In genomic region chr1:62439652-62440371, GRCh38 we compare ENCODE assay signal across 8 cellular contexts. TPM values are rescaled to one million over a fixed set of nuclear protein-coding genes. Genes with fewer than 3 reads are reported as not detected.
DNase-seq lines count a peak whose midpoint lies in the region; ATAC-seq, FAIRE-seq and TF ChIP-seq lines count a peak whose summit lies in the region.

No MANE protein-coding gene starts in this region.

- peaks cover 24% of the 10 kb centered on the region for H3K79me2 ChIP-seq in H9 (ENCODE audit: insufficient read depth, low read length)

- H3K4me2 ChIP-seq in H9 (ENCODE audit: insufficient read depth, insufficient read length, low read length): no peak overlapping the region

- ATAC-seq in HG03442 (IDR thresholded peaks at IDR 0.05; ENCODE audit: unreplicated experiment): peak; percentile 25
- ATAC-seq in activated naive CD8-positive, alpha-beta T cell treated with anti-CD3 and anti-CD28 coated beads, Interleukin-2, amount 50 U/mL, for 24 hours: no peak
- ATAC-seq in upper lobe of right lung: no peak

- peaks cover 4% of the 10 kb centered on the region for H3K79me1 ChIP-seq in H9 (ENCODE audit: insufficient read depth, low read depth, low read length, poor library complexity, severe bottlenecking)

- peaks cover 46% of the 10 kb centered on the region for H3K36me3 ChIP-seq in A673 (ENCODE audit: insufficient read depth, low read length, poor library complexity, severe bottlenecking)
- H3K36me3 ChIP-seq in upper lobe of right lung: peaks cover 28% of the 10 kb centered on the region
- H3K36me3 ChIP-seq in small intestine (ENCODE audit: control insufficient read depth in 2 of 2, insufficient read depth in 2 of 2, low read length in 2 of 2): peaks cover 2% of the 10 kb centered on the region in 2 donors

- H4K5ac ChIP-seq in H9 (ENCODE audit: insufficient read length, low read depth, low read length): no peak overlapping the region

- H3K27me3 Mint-ChIP-seq in activated naive CD8-positive, alpha-beta T cell treated with anti-CD3 and anti-CD28 coated beads, Interleukin-2, amount 50 U/mL, for 24 hours: no peaks in the 10 kb centered on the region
- H3K27me3 Mint-ChIP-seq in H9 (ENCODE audit: low read depth): no peaks in the 10 kb centered on the region

- no peak overlapping the region for H2BK120ac ChIP-seq in H9 (ENCODE audit: low read depth, low read length, poor library complexity, severe bottlenecking)

- H3K9me3 Mint-ChIP-seq in activated naive CD8-positive, alpha-beta T cell treated with anti-CD3 and anti-CD28 coated beads, Interleukin-2, amount 50 U/mL, for 24 hours: peaks cover 3% of the 10 kb centered on the region
- H3K9me3 Mint-ChIP-seq in H9: no peaks in the 10 kb centered on the region

- H3T11ph ChIP-seq in H9 (ENCODE audit: low read length): no peak overlapping the region

- H3K23me2 ChIP-seq in H9 (ENCODE audit: insufficient read length, low read depth, low read length, poor library complexity, severe bottlenecking): peaks cover 16% of the 10 kb centered on the region

- DNase-seq in A673 (ENCODE audit: low spot score) (peak; percentile 35), GM19239 (ENCODE audit: insufficient read length, low spot score) (peak; percentile 14), H9 (no peak), hepatic stellate cell (ENCODE audit: low spot score) (no peak), upper lobe of right lung (no peak), small intestine (no peak)
- DNase-seq in activated naive CD8-positive, alpha-beta T cell treated with anti-CD3 and anti-CD28 coated beads, Interleukin-2, amount 50 U/mL, for 24 hours: no peak

- H2BK12ac ChIP-seq in H9 (ENCODE audit: insufficient read length, low read depth, low read length): no peak overlapping the region

- intact Hi-C loops in A673 (cut with micrococcal nuclease; ENCODE audit: unreplicated experiment) (loop anchor here (10.0 kb wide), 1 partner anchor 485 kb away; no protein-coding TSS in a partner anchor), upper lobe of right lung (cut with DNase I) (no loop called here)

- CTCF ChIA-PET in A673 (lab: Charles Lee): no interaction called here

- H2AFZ ChIP-seq in H9 (ENCODE audit: low read length): no peak overlapping the region

- no peak overlapping the region for H2AK5ac ChIP-seq in H9 (ENCODE audit: insufficient read length, low read length)

- POLR2A ChIA-PET in A673 (lab: Charles Lee; ENCODE audit: low non-redundant PET): no interaction called here

- H3K4me1 ChIP-seq in A673 (ENCODE audit: insufficient read depth, low read length, poor library complexity, severe bottlenecking) (peaks cover 26% of the 10 kb centered on the region), H9 (ENCODE audit: insufficient read depth, low read length) (no peaks in the 10 kb centered on the region), upper lobe of right lung (peaks cover 23% of the 10 kb centered on the region), small intestine (ENCODE audit: control insufficient read depth in 2 of 2, insufficient read depth in 1 of 2, low read depth in 1 of 2, low read length in 1 of 2) (no peaks in the 10 kb centered on the region)

- BruUV-seq in A673 (replicated peaks; lab: Mats Ljungman, UMichigan): no TSS peak

- H3K9me3 ChIP-seq in A673 (ENCODE audit: low read depth, low read length, poor library complexity, severe bottlenecking) (no peaks in the 10 kb centered on the region), H9 (ENCODE audit: control insufficient read depth, low read depth, low read length) (no peaks in the 10 kb centered on the region), upper lobe of right lung (no peaks in the 10 kb centered on the region), small intestine (ENCODE audit: control insufficient read depth, low read depth) (no peaks in the 10 kb centered on the region)

- FAIRE-seq in GM19239 (lab: Jason Lieb, UNC): peak; percentile 79
- no peak for FAIRE-seq in small intestine (lab: Jason Lieb, UNC)

- H2BK20ac ChIP-seq in H9 (ENCODE audit: low read depth, low read length, poor library complexity, severe bottlenecking): no peak overlapping the region

- H3K4me1 Mint-ChIP-seq in activated naive CD8-positive, alpha-beta T cell treated with anti-CD3 and anti-CD28 coated beads, Interleukin-2, amount 50 U/mL, for 24 hours: peaks cover 46% of the 10 kb centered on the region
- H3K4me1 Mint-ChIP-seq in H9: peaks cover 15 to 18% of the 10 kb centered on the region in 2 experiments

- H3K4me3 ChIP-seq in A673 (ENCODE audit: low read depth, low read length, poor library complexity, severe bottlenecking): peak overlapping the region; percentile 93
- no peak overlapping the region for H3K4me3 ChIP-seq in upper lobe of right lung
- no peak overlapping the region for H3K4me3 ChIP-seq in small intestine (ENCODE audit: low read depth in 1 of 2, low read length in 2 of 2)

- peak overlapping the region; percentile 90 for H3K4me3 Mint-ChIP-seq in activated naive CD8-positive, alpha-beta T cell treated with anti-CD3 and anti-CD28 coated beads, Interleukin-2, amount 50 U/mL, for 24 hours
- 0 out of 5 replicates have a peak overlapping the region, but pooled peaks of 1 of the 2 experiments have one; percentile 10 for H3K4me3 Mint-ChIP-seq in H9

- TF ChIP-seq CTCF in A673 (conservative IDR thresholded peaks at IDR 0.05; ENCODE audit: low read depth, low read length) (no peak), H9 (conservative IDR thresholded peaks at IDR 0.05) (no peak), upper lobe of right lung (IDR thresholded peaks at IDR 0.05) (no peak)

- H2BK15ac ChIP-seq in H9 (ENCODE audit: low read depth, low read length): no peak overlapping the region

- no peak overlapping the region for H4K8ac ChIP-seq in H9 (replicated peaks; ENCODE audit: insufficient read length, low read depth, low read length)

- no peak overlapping the region for H3K4ac ChIP-seq in H9 (ENCODE audit: low read depth, low read length)

- no peak overlapping the region for H3K18ac ChIP-seq in H9 (ENCODE audit: insufficient read length, low read depth, low read length)

- H3K27ac ChIP-seq in A673 (ENCODE audit: low read depth, low read length, poor library complexity, severe bottlenecking) (peak overlapping the region; percentile 61), H9 (ENCODE audit: insufficient read length, low read depth, low read length) (no peak overlapping the region), upper lobe of right lung (no peak overlapping the region), small intestine (ENCODE audit: low read depth in 1 of 2, low read length in 1 of 2) (no peak overlapping the region)

- no peak overlapping the region for H3K27ac Mint-ChIP-seq in activated naive CD8-positive, alpha-beta T cell treated with anti-CD3 and anti-CD28 coated beads, Interleukin-2, amount 50 U/mL, for 24 hours
- H3K27ac Mint-ChIP-seq in H9: no peak overlapping the region

- H3K9ac ChIP-seq in H9 (ENCODE audit: extremely low read depth, insufficient read length, low read length): no peak overlapping the region

- H3K23ac ChIP-seq in H9 (ENCODE audit: insufficient read length, low read depth, low read length): no peak overlapping the region

- H3K14ac ChIP-seq in H9 (ENCODE audit: insufficient read depth, low read length): no peak overlapping the region

- H4K20me1 ChIP-seq in H9 (ENCODE audit: control insufficient read depth, insufficient read depth, insufficient read length): no peaks in the 10 kb centered on the region

- no peak overlapping the region for H4K91ac ChIP-seq in H9 (ENCODE audit: insufficient read length, low read depth, low read length)

- H3K36me3 Mint-ChIP-seq in activated naive CD8-positive, alpha-beta T cell treated with anti-CD3 and anti-CD28 coated beads, Interleukin-2, amount 50 U/mL, for 24 hours (ENCODE audit: low read depth): peaks cover 45% of the 10 kb centered on the region
- peaks cover 16 to 48% (median 43%) of the 10 kb centered on the region in 3 experiments for H3K36me3 Mint-ChIP-seq in H9 (ENCODE audit: insufficient read depth in 1 of 3, low read depth in 3 of 3)

- no peak overlapping the region for H3K56ac ChIP-seq in H9 (ENCODE audit: insufficient read length, low read depth, low read length)

- H3K27me3 ChIP-seq in A673 (replicated peaks; ENCODE audit: insufficient read depth, low read depth, low read length, poor library complexity): no peaks in the 10 kb centered on the region
- H3K27me3 ChIP-seq in H9 (ENCODE audit: insufficient read depth, low read length): no peaks in the 10 kb centered on the region
- H3K27me3 ChIP-seq in upper lobe of right lung: no peaks in the 10 kb centered on the region
- no peaks in the 10 kb centered on the region for H3K27me3 ChIP-seq in small intestine (ENCODE audit: control insufficient read depth in 2 of 2, insufficient read depth in 2 of 2, low read length in 2 of 2)

- H2BK5ac ChIP-seq in H9 (ENCODE audit: insufficient read length, low read length): no peak overlapping the region

- no CpG with 5 or more reads among the region's 4 CpGs for WGBS in H9 (ENCODE audit: extremely low coverage, insufficient read length, low lambda C conversion rate)
- WGBS in small intestine, 3 donors: 27 to 48% (median 35%) methylated on average over 4 of the region's 4 CpGs

RNA-seq across cellular contexts. Expression of gene USP1, which starts 3.0 kb away (rescaled TPM):
- total RNA-seq in A673 (2021) (85.9 and 90.0 TPM in 2 replicates), H9 (2021) (62.2 and 64.6 TPM in 2 replicates), upper lobe of right lung (23.8 TPM)
- polyA plus RNA-seq in small intestine: 10 to 100 TPM; 12.3 to 22.5 (median 14.9) TPM

Comparison
In these comparisons a context has a peak if more than half of its experiments do, and no peak if none do; other contexts are left out.
1. DNase-seq: peak in A673 (single experiment) and GM19239 (single experiment); none in activated naive CD8-positive, alpha-beta T cell treated with anti-CD3 and anti-CD28 coated beads, Interleukin-2, amount 50 U/mL, for 24 hours (single experiment), H9 (single experiment), hepatic stellate cell (single experiment), upper lobe of right lung (single experiment) and small intestine (single experiment).